1 cellular context compared by ENCODE assay signal in genomic region chr7:36045830-36046341, GRCh38.
TF ChIP-seq lines count a peak whose summit lies in the region.

No MANE protein-coding gene starts in this region.

TF ChIP-seq in HepG2, 621 proteins besides CTCF, POLR2A, EP300 and RAD21 (continued from another document):
- TF ChIP-seq ZSCAN30 (CRISPR knock-in tag; IDR thresholded peaks at IDR 0.05), result no peak
- TF ChIP-seq ZNF253 (CRISPR knock-in tag; IDR thresholded peaks at IDR 0.05; ENCODE audit: borderline replicate concordance), result no peak
- no peak for TF ChIP-seq TARDBP (CRISPR knock-in tag; IDR thresholded peaks at IDR 0.05)
